Comparison of ENCODE assay signal across 1 cellular context in genomic region chr2:10909050-10909995, GRCh38.
TF ChIP-seq lines count a peak whose summit lies in the region.

No MANE protein-coding gene starts in this region.

TF ChIP-seq in HepG2, 621 proteins besides CTCF, POLR2A, EP300 and RAD21 (continued from another document):
- TF ChIP-seq, protein P1, sequence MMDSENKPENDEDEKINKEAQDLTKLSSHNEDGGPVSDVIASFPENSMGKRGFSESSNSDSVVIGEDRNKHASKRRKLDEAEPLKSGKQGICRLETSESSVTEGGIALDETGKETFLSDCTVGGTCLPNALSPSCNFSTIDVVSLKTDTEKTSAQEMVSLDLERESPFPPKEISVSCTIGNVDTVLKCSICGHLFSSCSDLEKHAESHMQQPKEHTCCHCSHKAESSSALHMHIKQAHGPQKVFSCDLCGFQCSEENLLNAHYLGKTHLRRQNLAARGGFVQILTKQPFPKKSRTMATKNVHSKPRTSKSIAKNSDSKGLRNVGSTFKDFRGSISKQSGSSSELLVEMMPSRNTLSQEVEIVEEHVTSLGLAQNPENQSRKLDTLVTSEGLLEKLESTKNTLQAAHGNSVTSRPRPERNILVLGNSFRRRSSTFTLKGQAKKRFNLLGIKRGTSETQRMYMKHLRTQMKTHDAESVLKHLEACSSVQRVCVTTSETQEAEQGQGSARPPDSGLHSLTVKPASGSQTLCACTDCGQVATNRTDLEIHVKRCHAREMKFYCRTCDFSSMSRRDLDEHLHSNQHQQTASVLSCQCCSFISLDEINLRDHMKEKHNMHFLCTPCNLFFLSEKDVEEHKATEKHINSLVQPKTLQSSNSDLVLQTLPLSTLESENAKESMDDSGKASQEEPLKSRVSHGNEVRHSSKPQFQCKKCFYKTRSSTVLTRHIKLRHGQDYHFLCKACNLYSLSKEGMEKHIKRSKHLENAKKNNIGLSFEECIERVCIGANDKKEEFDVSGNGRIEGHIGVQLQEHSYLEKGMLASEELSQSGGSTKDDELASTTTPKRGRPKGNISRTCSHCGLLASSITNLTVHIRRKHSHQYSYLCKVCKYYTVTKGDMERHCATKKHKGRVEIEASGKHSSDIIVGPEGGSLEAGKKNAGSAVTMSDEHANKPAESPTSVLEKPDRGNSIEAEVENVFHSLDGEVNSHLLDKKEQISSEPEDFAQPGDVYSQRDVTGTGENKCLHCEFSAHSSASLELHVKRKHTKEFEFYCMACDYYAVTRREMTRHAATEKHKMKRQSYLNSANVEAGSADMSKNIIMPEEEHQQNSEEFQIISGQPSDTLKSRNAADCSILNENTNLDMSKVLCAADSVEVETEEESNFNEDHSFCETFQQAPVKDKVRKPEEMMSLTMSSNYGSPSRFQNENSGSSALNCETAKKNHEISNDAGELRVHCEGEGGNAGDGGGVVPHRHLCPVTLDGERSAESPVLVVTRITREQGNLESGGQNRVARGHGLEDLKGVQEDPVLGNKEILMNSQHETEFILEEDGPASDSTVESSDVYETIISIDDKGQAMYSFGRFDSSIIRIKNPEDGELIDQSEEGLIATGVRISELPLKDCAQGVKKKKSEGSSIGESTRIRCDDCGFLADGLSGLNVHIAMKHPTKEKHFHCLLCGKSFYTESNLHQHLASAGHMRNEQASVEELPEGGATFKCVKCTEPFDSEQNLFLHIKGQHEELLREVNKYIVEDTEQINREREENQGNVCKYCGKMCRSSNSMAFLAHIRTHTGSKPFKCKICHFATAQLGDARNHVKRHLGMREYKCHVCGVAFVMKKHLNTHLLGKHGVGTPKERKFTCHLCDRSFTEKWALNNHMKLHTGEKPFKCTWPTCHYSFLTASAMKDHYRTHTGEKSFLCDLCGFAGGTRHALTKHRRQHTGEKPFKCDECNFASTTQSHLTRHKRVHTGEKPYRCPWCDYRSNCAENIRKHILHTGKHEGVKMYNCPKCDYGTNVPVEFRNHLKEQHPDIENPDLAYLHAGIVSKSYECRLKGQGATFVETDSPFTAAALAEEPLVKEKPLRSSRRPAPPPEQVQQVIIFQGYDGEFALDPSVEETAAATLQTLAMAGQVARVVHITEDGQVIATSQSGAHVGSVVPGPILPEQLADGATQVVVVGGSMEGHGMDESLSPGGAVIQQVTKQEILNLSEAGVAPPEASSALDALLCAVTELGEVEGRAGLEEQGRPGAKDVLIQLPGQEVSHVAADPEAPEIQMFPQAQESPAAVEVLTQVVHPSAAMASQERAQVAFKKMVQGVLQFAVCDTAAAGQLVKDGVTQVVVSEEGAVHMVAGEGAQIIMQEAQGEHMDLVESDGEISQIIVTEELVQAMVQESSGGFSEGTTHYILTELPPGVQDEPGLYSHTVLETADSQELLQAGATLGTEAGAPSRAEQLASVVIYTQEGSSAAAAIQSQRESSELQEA (CRISPR knock-in tag; IDR thresholded peaks at IDR 0.05; ENCODE audit: not compliant biosample characterization), result no peak
- TF ChIP-seq XRCC5 (optimal IDR thresholded peaks at IDR 0.05; ENCODE audit: low read length) (peak; percentile 58), SUZ12 (IDR thresholded peaks at IDR 0.05; ENCODE audit: low read depth, low read length) (no peak), CEBPB (IDR thresholded peaks at IDR 0.05; ENCODE audit: borderline replicate concordance, low read depth, low read length) (peak; percentile 53), HHEX (CRISPR knock-in tag; IDR thresholded peaks at IDR 0.05) (no peak), KLF13 (CRISPR knock-in tag; IDR thresholded peaks at IDR 0.05) (no peak), NFYB (CRISPR knock-in tag; IDR thresholded peaks at IDR 0.05) (no peak), MTA3 (CRISPR knock-in tag; IDR thresholded peaks at IDR 0.05) (no peak), JUNB (CRISPR knock-in tag; IDR thresholded peaks at IDR 0.05; ENCODE audit: borderline replicate concordance) (no peak), GATA4 (IDR thresholded peaks at IDR 0.05; ENCODE audit: borderline replicate concordance, low read depth) (no peak), ZNF781 (CRISPR knock-in tag; IDR thresholded peaks at IDR 0.05; ENCODE audit: borderline replicate concordance, not compliant biosample characterization) (no peak), NFATC3 (CRISPR knock-in tag; IDR thresholded peaks at IDR 0.05) (no peak), NR2F6 (IDR thresholded peaks at IDR 0.05) (no peak), NR2F6 (CRISPR knock-in tag; IDR thresholded peaks at IDR 0.05) (no peak), KDM2A (CRISPR knock-in tag; IDR thresholded peaks at IDR 0.05; ENCODE audit: borderline replicate concordance, low read depth) (no peak)
- TF ChIP-seq, protein P2, sequence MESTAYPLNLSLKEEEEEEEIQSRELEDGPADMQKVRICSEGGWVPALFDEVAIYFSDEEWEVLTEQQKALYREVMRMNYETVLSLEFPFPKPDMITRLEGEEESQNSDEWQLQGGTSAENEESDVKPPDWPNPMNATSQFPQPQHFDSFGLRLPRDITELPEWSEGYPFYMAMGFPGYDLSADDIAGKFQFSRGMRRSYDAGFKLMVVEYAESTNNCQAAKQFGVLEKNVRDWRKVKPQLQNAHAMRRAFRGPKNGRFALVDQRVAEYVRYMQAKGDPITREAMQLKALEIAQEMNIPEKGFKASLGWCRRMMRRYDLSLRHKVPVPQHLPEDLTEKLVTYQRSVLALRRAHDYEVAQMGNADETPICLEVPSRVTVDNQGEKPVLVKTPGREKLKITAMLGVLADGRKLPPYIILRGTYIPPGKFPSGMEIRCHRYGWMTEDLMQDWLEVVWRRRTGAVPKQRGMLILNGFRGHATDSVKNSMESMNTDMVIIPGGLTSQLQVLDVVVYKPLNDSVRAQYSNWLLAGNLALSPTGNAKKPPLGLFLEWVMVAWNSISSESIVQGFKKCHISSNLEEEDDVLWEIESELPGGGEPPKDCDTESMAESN (CRISPR knock-in tag; conservative IDR thresholded peaks at IDR 0.05), result no peak
